11 cellular contexts compared by ENCODE assay signal in the genomic region with DNA sequence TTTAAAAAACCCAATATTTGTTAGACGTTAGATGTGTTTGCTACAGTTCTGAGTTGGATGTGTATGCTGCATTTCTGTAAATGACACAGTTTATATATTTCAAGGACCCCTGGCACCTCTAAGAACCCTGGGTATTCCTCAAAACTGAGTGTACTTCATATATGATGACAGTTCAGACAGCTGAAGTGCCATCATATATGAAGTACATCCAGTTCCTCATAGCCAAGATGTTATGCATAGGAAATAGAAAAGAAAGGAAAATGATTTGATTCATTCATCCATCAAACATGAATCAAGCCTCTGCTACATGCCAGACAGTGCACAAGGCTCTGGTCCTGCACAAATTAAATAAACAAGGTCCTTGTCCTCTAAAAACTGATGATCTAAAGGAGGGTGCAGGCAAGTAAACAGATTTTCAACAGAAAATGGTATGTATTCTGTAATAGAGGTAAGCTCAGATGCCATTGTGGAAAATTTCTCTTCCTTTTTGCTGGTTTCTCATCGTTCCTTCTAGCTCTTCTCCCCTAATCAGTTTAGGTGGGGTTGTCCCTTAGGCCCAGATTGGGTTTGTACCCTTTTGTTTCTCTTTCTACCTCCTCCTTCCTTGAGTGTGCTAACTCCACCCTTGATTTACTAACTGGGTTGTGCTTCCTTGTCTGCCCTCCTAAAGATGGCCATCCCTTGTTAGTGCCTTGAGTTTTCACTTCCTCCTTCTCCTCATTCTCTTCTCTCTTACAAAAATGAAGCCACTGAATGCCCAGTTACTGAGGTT. TPM values are rescaled to one million over a fixed set of nuclear protein-coding genes. Genes with fewer than 3 reads are reported as not detected.
A peak's percentile ranks its signal among the peaks of the same experiment; 100 is the strongest.
DNase-seq lines count a peak whose midpoint lies in the region; ATAC-seq and TF ChIP-seq lines count a peak whose summit lies in the region.
"Had no signal": no experiment of that assay in that cellular context is flagged by ENCODE, and none has a peak within 500 bp of the region (broad histone marks: within the 10 kb centered on the region; RNA-seq: fewer than 3 reads in every experiment).

No MANE protein-coding gene starts in this region.

- no peaks in the 10 kb centered on the region for H3K36me3 Mint-ChIP-seq in osteocyte (ENCODE audit: unreplicated experiment)
- no peaks in the 10 kb centered on the region for H3K36me3 Mint-ChIP-seq in stimulated activated effector memory CD8-positive, alpha-beta T cell treated with anti-CD3 and anti-CD28 coated beads, Interleukin-12 subunit alpha, Interleukin-12 subunit beta, amount 100 ng/mL, for 72 hours

- DNase-seq in medulla oblongata (ENCODE audit: extremely low spot score) (peak; percentile 9), osteocyte (ENCODE audit: extremely low spot score, unreplicated experiment) (no peak), NCI-H1417 (lab: John Stamatoyannopoulos, UW) (no peak)
- no peak for DNase-seq in activated T-cell treated with anti-CD3 and anti-CD28 coated beads, Interleukin-2, amount 50 U/mL, for 48 hours
- no peak for DNase-seq in stimulated activated effector memory CD8-positive, alpha-beta T cell treated with anti-CD3 and anti-CD28 coated beads, Interleukin-12 subunit alpha, Interleukin-12 subunit beta, amount 100 ng/mL, for 72 hours (ENCODE audit: low spot score in 2 of 2)
- DNase-seq: IMR-90, NCI-H524 had no signal

- TF ChIP-seq CTCF in osteocyte (IDR thresholded peaks at IDR 0.05) = no peak

- no peaks in the 10 kb centered on the region for H3K9me3 Mint-ChIP-seq in osteocyte (ENCODE audit: unreplicated experiment)
- H3K9me3 Mint-ChIP-seq in stimulated activated effector memory CD8-positive, alpha-beta T cell treated with anti-CD3 and anti-CD28 coated beads, Interleukin-12 subunit alpha, Interleukin-12 subunit beta, amount 100 ng/mL, for 72 hours = no peaks in the 10 kb centered on the region

- peak; percentile 61 for ATAC-seq in GM18868 (IDR thresholded peaks at IDR 0.05; ENCODE audit: unreplicated experiment)
- peak; percentile 76 for ATAC-seq in GM21825 (IDR thresholded peaks at IDR 0.05; ENCODE audit: unreplicated experiment)
- peak; percentile 50 for ATAC-seq in HG03469 (IDR thresholded peaks at IDR 0.05; ENCODE audit: unreplicated experiment)
- no peak for ATAC-seq in stimulated activated effector memory CD8-positive, alpha-beta T cell treated with anti-CD3 and anti-CD28 coated beads, Interleukin-12 subunit alpha, Interleukin-12 subunit beta, amount 100 ng/mL, for 72 hours

- no peak overlapping the region for H3K4me3 Mint-ChIP-seq in osteocyte (ENCODE audit: unreplicated experiment)
- H3K4me3 Mint-ChIP-seq in stimulated activated effector memory CD8-positive, alpha-beta T cell treated with anti-CD3 and anti-CD28 coated beads, Interleukin-12 subunit alpha, Interleukin-12 subunit beta, amount 100 ng/mL, for 72 hours = no peak overlapping the region

- peaks cover 33% of the 10 kb centered on the region for H3K27me3 Mint-ChIP-seq in osteocyte (ENCODE audit: unreplicated experiment)

- no peak overlapping the region for H3K27ac Mint-ChIP-seq in osteocyte (ENCODE audit: unreplicated experiment)
- H3K27ac Mint-ChIP-seq in stimulated activated effector memory CD8-positive, alpha-beta T cell treated with anti-CD3 and anti-CD28 coated beads, Interleukin-12 subunit alpha, Interleukin-12 subunit beta, amount 100 ng/mL, for 72 hours = no peak overlapping the region

- H3K4me1 Mint-ChIP-seq in osteocyte (ENCODE audit: unreplicated experiment) = no peaks in the 10 kb centered on the region
- no peaks in the 10 kb centered on the region for H3K4me1 Mint-ChIP-seq in stimulated activated effector memory CD8-positive, alpha-beta T cell treated with anti-CD3 and anti-CD28 coated beads, Interleukin-12 subunit alpha, Interleukin-12 subunit beta, amount 100 ng/mL, for 72 hours

RNA-seq across cellular contexts. Expression of a gene that starts 25.3 kb away (rescaled TPM):
- total RNA-seq in osteocyte = 43.5 and 43.9 TPM in 2 replicates

RNA-seq across cellular contexts. Expression of a gene that starts 57.0 kb away (rescaled TPM):
- 0.10 TPM in 1 of 2 replicates, not detected in the other for total RNA-seq in osteocyte
- total RNA-seq: T-helper 1 cell treated with Interleukin-12 subunit alpha and Interleukin-12 subunit beta and Interleukin-4 antibody, amounts not matched to agents 30 ng/mL and 1 ng/mL, for 36 hours had no signal
